13 cellular contexts compared by ENCODE assay signal in genomic region chr7:25087855-25088254, GRCh38. TPM values are rescaled to one million over a fixed set of nuclear protein-coding genes. Genes with fewer than 3 reads are reported as not detected.
DNase-seq lines count a peak whose midpoint lies in the region; ATAC-seq, FAIRE-seq and TF ChIP-seq lines count a peak whose summit lies in the region.
"Had no signal": no experiment of that assay in that cellular context is flagged by ENCODE, and none has a peak within 500 bp of the region (broad histone marks: within the 10 kb centered on the region; RNA-seq: fewer than 3 reads in every experiment).

No MANE protein-coding gene starts in this region.

- no peaks in the 10 kb centered on the region for H3K36me3 Mint-ChIP-seq in activated B cell treated with CpG ODN at 0.5 μM for 24 hours (ENCODE audit: low read depth)

- intact Hi-C loops in activated B cell treated with CpG ODN at 0.5 μM for 24 hours (cut with micrococcal nuclease), result no loop called here

- H3K27ac Mint-ChIP-seq in activated B cell treated with CpG ODN at 0.5 μM for 24 hours, result no peak overlapping the region
- no peak overlapping the region for H3K27ac Mint-ChIP-seq in stimulated activated naive CD8-positive, alpha-beta T cell treated with anti-CD3 and anti-CD28 coated beads, Interleukin-15, amount 100 ng/mL, for 72 hours

- no peaks in the 10 kb centered on the region for H3K36me3 ChIP-seq in small intestine (ENCODE audit: control insufficient read depth in 2 of 2, insufficient read depth in 2 of 2, low read length in 2 of 2)
- H3K36me3 ChIP-seq: pancreas had no signal

- ATAC-seq in GM18868 (IDR thresholded peaks at IDR 0.05; ENCODE audit: unreplicated experiment) (peak; percentile 96), GM21737 (IDR thresholded peaks at IDR 0.05; ENCODE audit: unreplicated experiment) (peak; percentile 93), HG03342 (IDR thresholded peaks at IDR 0.05; ENCODE audit: unreplicated experiment) (peak; percentile 95), activated B cell treated with CpG ODN at 0.5 μM for 24 hours (ENCODE audit: low read depth) (peak; percentile 56)
- no peak for ATAC-seq in stimulated activated naive CD8-positive, alpha-beta T cell treated with anti-CD3 and anti-CD28 coated beads, Interleukin-15, amount 100 ng/mL, for 72 hours
- ATAC-seq: pancreas had no signal

- peaks cover 12% of the 10 kb centered on the region for H3K4me1 Mint-ChIP-seq in activated B cell treated with CpG ODN at 0.5 μM for 24 hours
- H3K4me1 Mint-ChIP-seq in stimulated activated naive CD8-positive, alpha-beta T cell treated with anti-CD3 and anti-CD28 coated beads, Interleukin-15, amount 100 ng/mL, for 72 hours, result no peaks in the 10 kb centered on the region

- no peak for DNase-seq in activated B cell treated with CpG ODN at 0.5 μM for 24 hours
- DNase-seq in stimulated activated naive CD8-positive, alpha-beta T cell treated with anti-CD3 and anti-CD28 coated beads, Interleukin-15, amount 100 ng/mL, for 72 hours, result no peak
- DNase-seq in COLO829 (ENCODE audit: low spot score), result no peak
- no peak for DNase-seq in small intestine
- DNase-seq in GOT3 (lab: John Stamatoyannopoulos, UW), result no peak
- DNase-seq: activated CD4-positive, alpha-beta T cell treated with anti-CD3 and anti-CD28 coated beads, Interleukin-2, amount 50 U/mL, for 4 hours; NCI-H2029; pancreas had no signal

- H3K9me3 Mint-ChIP-seq in activated B cell treated with CpG ODN at 0.5 μM for 24 hours, result no peaks in the 10 kb centered on the region
- H3K9me3 Mint-ChIP-seq in stimulated activated naive CD8-positive, alpha-beta T cell treated with anti-CD3 and anti-CD28 coated beads, Interleukin-15, amount 100 ng/mL, for 72 hours, result no peaks in the 10 kb centered on the region

- no peaks in the 10 kb centered on the region for H3K27me3 Mint-ChIP-seq in activated B cell treated with CpG ODN at 0.5 μM for 24 hours
- H3K27me3 Mint-ChIP-seq in stimulated activated naive CD8-positive, alpha-beta T cell treated with anti-CD3 and anti-CD28 coated beads, Interleukin-15, amount 100 ng/mL, for 72 hours, result peaks cover 4% of the 10 kb centered on the region

- H3K27me3 ChIP-seq in small intestine (ENCODE audit: control insufficient read depth in 2 of 2, insufficient read depth in 2 of 2, low read length in 2 of 2), result no peaks in the 10 kb centered on the region
- H3K27me3 ChIP-seq: pancreas had no signal

- H3K4me3 ChIP-seq in small intestine (ENCODE audit: low read depth in 1 of 2, low read length in 2 of 2), result no peak overlapping the region
- H3K4me3 ChIP-seq: pancreas had no signal

- TF ChIP-seq CTCF in activated B cell treated with CpG ODN at 0.5 μM for 24 hours (IDR thresholded peaks at IDR 0.05), result no peak

- H3K4me3 Mint-ChIP-seq in activated B cell treated with CpG ODN at 0.5 μM for 24 hours, result no peak overlapping the region
- no peak overlapping the region for H3K4me3 Mint-ChIP-seq in stimulated activated naive CD8-positive, alpha-beta T cell treated with anti-CD3 and anti-CD28 coated beads, Interleukin-15, amount 100 ng/mL, for 72 hours

- WGBS in small intestine, 3 donors, result 75 to 77% (median 77%) methylated on average over 2 of the region's 2 CpGs

- no peak for FAIRE-seq in small intestine (lab: Jason Lieb, UNC)
- FAIRE-seq: islet of Langerhans, pancreas had no signal

- no peaks in the 10 kb centered on the region for H3K9me3 ChIP-seq in small intestine (ENCODE audit: control insufficient read depth, low read depth)
- H3K9me3 ChIP-seq: pancreas had no signal

- CTCF ChIA-PET in activated B cell treated with CpG ODN at 0.5 μM for 24 hours (lab: Charles Lee), result no interaction called here

- H3K27ac ChIP-seq in small intestine (ENCODE audit: low read depth in 1 of 2, low read length in 1 of 2), result no peak overlapping the region
- H3K27ac ChIP-seq: epithelial cell of prostate, pancreas had no signal

- no peaks in the 10 kb centered on the region for H3K4me1 ChIP-seq in small intestine (ENCODE audit: control insufficient read depth in 2 of 2, insufficient read depth in 1 of 2, low read depth in 1 of 2, low read length in 1 of 2)
- H3K4me1 ChIP-seq: pancreas had no signal

- POLR2A ChIA-PET in activated B cell treated with CpG ODN at 0.5 μM for 24 hours (lab: Charles Lee), result no interaction called here

RNA-seq across cellular contexts. Expression of gene CYCS, which starts 37.2 kb away (rescaled TPM):
- total RNA-seq in activated B cell treated with CpG ODN at 0.5 μM for 24 hours, result 73.0 and 85.0 TPM in 2 replicates
- 100 to 1,000 TPM; 139 to 181 (median 165) TPM for polyA plus RNA-seq in small intestine
